Comparison of ENCODE assay signal across 16 cellular contexts in the genomic region with DNA sequence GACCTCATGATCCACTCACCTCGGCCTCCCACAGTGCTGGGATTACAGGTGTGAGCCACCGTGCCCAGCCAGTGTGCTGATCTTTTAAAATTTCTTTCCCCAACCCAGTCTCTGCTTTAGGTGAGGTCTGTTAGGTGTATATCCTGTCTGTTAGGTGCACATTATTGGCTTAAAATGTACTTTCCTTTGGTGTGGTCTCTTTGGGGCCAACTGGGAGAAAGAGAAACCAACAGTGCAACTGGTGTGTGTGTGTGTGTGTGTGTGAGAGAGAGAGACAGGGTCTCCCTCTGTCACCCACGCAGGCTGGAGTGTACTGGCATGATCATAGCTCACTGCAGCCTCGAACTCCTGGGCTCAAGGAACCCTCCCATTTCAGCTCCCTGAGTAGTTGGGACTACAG.
"Had no signal": no experiment of that assay in that cellular context is flagged by ENCODE, and none has a peak within 500 bp of the region (broad histone marks: within the 10 kb centered on the region; RNA-seq: fewer than 3 reads in every experiment).

No MANE protein-coding gene starts in this region.

- H3K27ac ChIP-seq: cardiac muscle cell, coronary artery, epithelial cell of prostate, gastrocnemius medialis, heart right ventricle, left lung, right atrium auricular region, skin epidermis, tibial nerve, vagina had no signal

- H3K9me3 Mint-ChIP-seq: activated CD4-positive, alpha-beta memory T cell treated with anti-CD3 and anti-CD28 coated beads, Interleukin-2, amount 10 ng/mL, durations not matched to agents 7 days and 5 days; activated T-helper 2 cell treated with anti-CD3 and anti-CD28 coated beads, Interferon-gamma antibody, Interleukin-2, Interleukin-4, amounts not matched to agents 10 μg/mL and 5 μg/mL and 100 μg/mL, durations not matched to agents 14 hours and 24 hours and 36 hours; natural killer cell treated with Interleukin-12 subunit alpha and Interleukin-12 subunit beta and Interleukin-15 and Interleukin-18, amount 100 ng/mL, for 72 hours had no signal

- H3K27me3 ChIP-seq: cardiac muscle cell, gastrocnemius medialis, heart right ventricle, left lung, right atrium auricular region, tibial nerve, vagina had no signal

- H3K27ac Mint-ChIP-seq: activated CD4-positive, alpha-beta memory T cell treated with anti-CD3 and anti-CD28 coated beads, Interleukin-2, amount 10 ng/mL, durations not matched to agents 7 days and 5 days; activated T-helper 2 cell treated with anti-CD3 and anti-CD28 coated beads, Interferon-gamma antibody, Interleukin-2, Interleukin-4, amounts not matched to agents 10 μg/mL and 5 μg/mL and 100 μg/mL, durations not matched to agents 14 hours and 24 hours and 36 hours; natural killer cell treated with Interleukin-12 subunit alpha and Interleukin-12 subunit beta and Interleukin-15 and Interleukin-18, amount 100 ng/mL, for 72 hours had no signal

- H3K4me1 ChIP-seq: gastrocnemius medialis, heart right ventricle, right atrium auricular region, tibial nerve, vagina had no signal

- DNase-seq: activated CD4-positive, alpha-beta memory T cell treated with anti-CD3 and anti-CD28 coated beads, Interleukin-2, amount 10 ng/mL, durations not matched to agents 7 days and 5 days; effector CD4-positive, alpha-beta T cell; gastrocnemius medialis; heart right ventricle; left lung; mucosa of descending colon; nucleus accumbens had no signal

- H3K27me3 Mint-ChIP-seq: activated CD4-positive, alpha-beta memory T cell treated with anti-CD3 and anti-CD28 coated beads, Interleukin-2, amount 10 ng/mL, durations not matched to agents 7 days and 5 days had no signal

- H3K36me3 Mint-ChIP-seq: natural killer cell treated with Interleukin-12 subunit alpha and Interleukin-12 subunit beta and Interleukin-15 and Interleukin-18, amount 100 ng/mL, for 72 hours had no signal

- H3K4me3 ChIP-seq: cardiac muscle cell, coronary artery, gastrocnemius medialis, heart right ventricle, left lung, mucosa of descending colon, right atrium auricular region, skin epidermis, tibial nerve, vagina had no signal

- H3K4me3 Mint-ChIP-seq: activated CD4-positive, alpha-beta memory T cell treated with anti-CD3 and anti-CD28 coated beads, Interleukin-2, amount 10 ng/mL, durations not matched to agents 7 days and 5 days; natural killer cell treated with Interleukin-12 subunit alpha and Interleukin-12 subunit beta and Interleukin-15 and Interleukin-18, amount 100 ng/mL, for 72 hours had no signal

- H3K9me3 ChIP-seq: gastrocnemius medialis, heart right ventricle, left lung, mucosa of descending colon, right atrium auricular region, tibial nerve, vagina had no signal

- H3K36me3 ChIP-seq: cardiac muscle cell, right atrium auricular region, tibial nerve, vagina had no signal

- ATAC-seq: gastrocnemius medialis; heart right ventricle; left lung; mucosa of descending colon; natural killer cell treated with Interleukin-12 subunit alpha and Interleukin-12 subunit beta and Interleukin-15 and Interleukin-18, amount 100 ng/mL, for 72 hours had no signal
